In the genomic region with DNA sequence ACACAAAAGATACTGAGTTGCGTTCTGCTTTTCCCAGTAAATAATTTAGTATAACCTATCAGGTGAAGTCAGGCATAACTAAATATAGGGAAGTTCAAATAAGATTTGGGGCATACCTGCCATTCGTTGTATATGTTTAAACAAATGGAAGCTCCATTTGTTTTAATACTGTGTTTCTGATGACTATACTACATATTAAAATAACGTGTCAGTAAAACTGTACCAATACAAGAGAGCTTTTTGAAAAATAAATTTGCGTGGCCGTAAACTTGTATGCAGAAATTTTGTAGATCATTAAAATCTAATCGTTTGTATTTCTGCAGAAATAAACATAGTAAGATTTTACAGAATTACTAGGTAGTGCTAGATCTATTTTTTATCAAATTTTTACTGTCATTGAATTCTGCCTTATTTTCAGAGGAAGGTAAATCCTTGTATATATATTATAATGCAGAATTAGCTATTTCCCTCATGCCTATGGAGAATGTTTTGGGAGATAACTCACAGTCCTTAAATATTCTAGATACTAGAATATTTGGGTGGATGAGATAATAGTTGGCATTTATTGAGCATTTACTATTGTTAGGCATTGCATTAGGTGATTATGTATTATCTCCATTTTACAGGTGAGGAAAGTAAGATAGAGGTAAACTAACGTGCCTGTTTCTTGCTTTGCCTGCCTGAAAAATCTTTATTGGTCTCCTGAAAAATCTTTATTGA, we compare ENCODE assay signal across 1 cellular context.
TF ChIP-seq lines count a peak whose summit lies in the region.

No MANE protein-coding gene starts in this region.

TF ChIP-seq in K562, 482 proteins besides CTCF, POLR2A, EP300 and RAD21 (continued from another document):
- TF ChIP-seq ELK3 (CRISPR knock-in tag; IDR thresholded peaks at IDR 0.05) (no peak), ZNF584 (CRISPR knock-in tag; IDR thresholded peaks at IDR 0.05; ENCODE audit: low read depth) (no peak), KHSRP (IDR thresholded peaks at IDR 0.05) (no peak), SREBF1 (IDR thresholded peaks at IDR 0.05; ENCODE audit: borderline replicate concordance, low read depth, low read length) (no peak), SMAD2 (IDR thresholded peaks at IDR 0.05; ENCODE audit: low read depth, low read length) (no peak), HOMEZ (CRISPR knock-in tag; IDR thresholded peaks at IDR 0.05) (no peak), PCBP1 (IDR thresholded peaks at IDR 0.05; ENCODE audit: low read depth, low read length, poor library complexity, severe bottlenecking) (no peak), SP1 (CRISPR knock-in tag; IDR thresholded peaks at IDR 0.05) (no peak), YY1 (IDR thresholded peaks at IDR 0.05; ENCODE audit: borderline replicate concordance in 1 of 3, control insufficient read depth in 1 of 3, extremely low read depth in 1 of 3, insufficient read depth in 3 of 3, insufficient read length in 1 of 3, insufficient replicate concordance in 2 of 3, low read depth in 1 of 3, low read length in 2 of 3) (no peak), HIVEP1 (CRISPR knock-in tag; IDR thresholded peaks at IDR 0.05) (no peak), CBFB (CRISPR knock-in tag; IDR thresholded peaks at IDR 0.05) (no peak)
- TF ChIP-seq, protein P1, sequence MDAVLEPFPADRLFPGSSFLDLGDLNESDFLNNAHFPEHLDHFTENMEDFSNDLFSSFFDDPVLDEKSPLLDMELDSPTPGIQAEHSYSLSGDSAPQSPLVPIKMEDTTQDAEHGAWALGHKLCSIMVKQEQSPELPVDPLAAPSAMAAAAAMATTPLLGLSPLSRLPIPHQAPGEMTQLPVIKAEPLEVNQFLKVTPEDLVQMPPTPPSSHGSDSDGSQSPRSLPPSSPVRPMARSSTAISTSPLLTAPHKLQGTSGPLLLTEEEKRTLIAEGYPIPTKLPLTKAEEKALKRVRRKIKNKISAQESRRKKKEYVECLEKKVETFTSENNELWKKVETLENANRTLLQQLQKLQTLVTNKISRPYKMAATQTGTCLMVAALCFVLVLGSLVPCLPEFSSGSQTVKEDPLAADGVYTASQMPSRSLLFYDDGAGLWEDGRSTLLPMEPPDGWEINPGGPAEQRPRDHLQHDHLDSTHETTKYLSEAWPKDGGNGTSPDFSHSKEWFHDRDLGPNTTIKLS (IDR thresholded peaks at IDR 0.05; ENCODE audit: borderline replicate concordance, low read depth): no peak
- TF ChIP-seq, protein P2, sequence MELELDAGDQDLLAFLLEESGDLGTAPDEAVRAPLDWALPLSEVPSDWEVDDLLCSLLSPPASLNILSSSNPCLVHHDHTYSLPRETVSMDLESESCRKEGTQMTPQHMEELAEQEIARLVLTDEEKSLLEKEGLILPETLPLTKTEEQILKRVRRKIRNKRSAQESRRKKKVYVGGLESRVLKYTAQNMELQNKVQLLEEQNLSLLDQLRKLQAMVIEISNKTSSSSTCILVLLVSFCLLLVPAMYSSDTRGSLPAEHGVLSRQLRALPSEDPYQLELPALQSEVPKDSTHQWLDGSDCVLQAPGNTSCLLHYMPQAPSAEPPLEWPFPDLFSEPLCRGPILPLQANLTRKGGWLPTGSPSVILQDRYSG (tag; conservative IDR thresholded peaks at IDR 0.05; ENCODE audit: low read depth): no peak
- TF ChIP-seq, protein P3, sequence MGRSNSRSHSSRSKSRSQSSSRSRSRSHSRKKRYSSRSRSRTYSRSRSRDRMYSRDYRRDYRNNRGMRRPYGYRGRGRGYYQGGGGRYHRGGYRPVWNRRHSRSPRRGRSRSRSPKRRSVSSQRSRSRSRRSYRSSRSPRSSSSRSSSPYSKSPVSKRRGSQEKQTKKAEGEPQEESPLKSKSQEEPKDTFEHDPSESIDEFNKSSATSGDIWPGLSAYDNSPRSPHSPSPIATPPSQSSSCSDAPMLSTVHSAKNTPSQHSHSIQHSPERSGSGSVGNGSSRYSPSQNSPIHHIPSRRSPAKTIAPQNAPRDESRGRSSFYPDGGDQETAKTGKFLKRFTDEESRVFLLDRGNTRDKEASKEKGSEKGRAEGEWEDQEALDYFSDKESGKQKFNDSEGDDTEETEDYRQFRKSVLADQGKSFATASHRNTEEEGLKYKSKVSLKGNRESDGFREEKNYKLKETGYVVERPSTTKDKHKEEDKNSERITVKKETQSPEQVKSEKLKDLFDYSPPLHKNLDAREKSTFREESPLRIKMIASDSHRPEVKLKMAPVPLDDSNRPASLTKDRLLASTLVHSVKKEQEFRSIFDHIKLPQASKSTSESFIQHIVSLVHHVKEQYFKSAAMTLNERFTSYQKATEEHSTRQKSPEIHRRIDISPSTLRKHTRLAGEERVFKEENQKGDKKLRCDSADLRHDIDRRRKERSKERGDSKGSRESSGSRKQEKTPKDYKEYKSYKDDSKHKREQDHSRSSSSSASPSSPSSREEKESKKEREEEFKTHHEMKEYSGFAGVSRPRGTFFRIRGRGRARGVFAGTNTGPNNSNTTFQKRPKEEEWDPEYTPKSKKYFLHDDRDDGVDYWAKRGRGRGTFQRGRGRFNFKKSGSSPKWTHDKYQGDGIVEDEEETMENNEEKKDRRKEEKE (IDR thresholded peaks at IDR 0.05; ENCODE audit: borderline replicate concordance in 1 of 2, control insufficient read depth in 1 of 2, low read depth in 2 of 2, low read length in 1 of 2): no peak
- TF ChIP-seq, protein P4, sequence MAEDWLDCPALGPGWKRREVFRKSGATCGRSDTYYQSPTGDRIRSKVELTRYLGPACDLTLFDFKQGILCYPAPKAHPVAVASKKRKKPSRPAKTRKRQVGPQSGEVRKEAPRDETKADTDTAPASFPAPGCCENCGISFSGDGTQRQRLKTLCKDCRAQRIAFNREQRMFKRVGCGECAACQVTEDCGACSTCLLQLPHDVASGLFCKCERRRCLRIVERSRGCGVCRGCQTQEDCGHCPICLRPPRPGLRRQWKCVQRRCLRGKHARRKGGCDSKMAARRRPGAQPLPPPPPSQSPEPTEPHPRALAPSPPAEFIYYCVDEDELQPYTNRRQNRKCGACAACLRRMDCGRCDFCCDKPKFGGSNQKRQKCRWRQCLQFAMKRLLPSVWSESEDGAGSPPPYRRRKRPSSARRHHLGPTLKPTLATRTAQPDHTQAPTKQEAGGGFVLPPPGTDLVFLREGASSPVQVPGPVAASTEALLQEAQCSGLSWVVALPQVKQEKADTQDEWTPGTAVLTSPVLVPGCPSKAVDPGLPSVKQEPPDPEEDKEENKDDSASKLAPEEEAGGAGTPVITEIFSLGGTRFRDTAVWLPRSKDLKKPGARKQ (CRISPR knock-in tag; IDR thresholded peaks at IDR 0.05): no peak
TF ChIP-seq in K562: peak in this region for 0.
